ENCODE assay signal across 23 cellular contexts in genomic region chr5:77155179-77155839, GRCh38. TPM values are rescaled to one million over a fixed set of nuclear protein-coding genes. Genes with fewer than 3 reads are reported as not detected.
DNase-seq lines count a peak whose midpoint lies in the region; ATAC-seq and TF ChIP-seq lines count a peak whose summit lies in the region.
"Had no signal": no experiment of that assay in that cellular context is flagged by ENCODE, and none has a peak within 500 bp of the region (broad histone marks: within the 10 kb centered on the region; RNA-seq: fewer than 3 reads in every experiment).

No MANE protein-coding gene starts in this region.

- H3K4me1 Mint-ChIP-seq in activated T-cell treated with anti-CD3 and anti-CD28 coated beads, Interleukin-2, amount 50 U/mL, for 4 hours (ENCODE audit: low read depth): peaks cover 32% of the 10 kb centered on the region
- peaks cover 27% of the 10 kb centered on the region for H3K4me1 Mint-ChIP-seq in activated T-cell treated with anti-CD3 and anti-CD28 coated beads, Interleukin-2, amount 50 U/mL, for 24 hours (ENCODE audit: low read depth)
- H3K4me1 Mint-ChIP-seq in CD8-positive, alpha-beta T cell (ENCODE audit: low read depth): peaks cover 31% of the 10 kb centered on the region
- peaks cover 16% of the 10 kb centered on the region for H3K4me1 Mint-ChIP-seq in activated CD4-positive, alpha-beta T cell treated with anti-CD3 and anti-CD28 coated beads, Interleukin-2, amount 10 ng/mL, durations not matched to agents 24 days and 14 days
- no peaks in the 10 kb centered on the region for H3K4me1 Mint-ChIP-seq in effector memory CD8-positive, alpha-beta T cell (ENCODE audit: low read depth in 2 of 2)
- H3K4me1 Mint-ChIP-seq: nephron progenitor cell had no signal

- H3K27ac Mint-ChIP-seq in activated T-cell treated with anti-CD3 and anti-CD28 coated beads, Interleukin-2, amount 50 U/mL, for 24 hours: no peak overlapping the region
- peak overlapping the region; percentile 87 for H3K27ac Mint-ChIP-seq in CD8-positive, alpha-beta T cell
- no peak overlapping the region for H3K27ac Mint-ChIP-seq in activated CD4-positive, alpha-beta T cell treated with anti-CD3 and anti-CD28 coated beads, Interleukin-2, amount 10 ng/mL, durations not matched to agents 24 days and 14 days
- no peak overlapping the region for H3K27ac Mint-ChIP-seq in effector memory CD8-positive, alpha-beta T cell
- H3K27ac Mint-ChIP-seq: nephron progenitor cell; stimulated activated naive CD8-positive, alpha-beta T cell treated with anti-CD3 and anti-CD28 coated beads, Interleukin-15, Interleukin-2, amounts not matched to agents 100 ng/mL and 50 ng/mL, for 24 hours had no signal

- TF ChIP-seq EP300 in ovary (IDR thresholded peaks at IDR 0.05): no peak

- 89 to 90% (median 90%) methylated on average over 8 of the region's 8 CpGs for WGBS in ovary, 3 donors

- intact Hi-C loops in CD8-positive, alpha-beta T cell (cut with DNase I, micrococcal nuclease): loop anchor here in 1 of 2 experiments (2.0 kb wide), 1 partner anchor 69 kb away; the partner anchor contains the start of gene ZBED3
- intact Hi-C loops in activated CD4-positive, alpha-beta T cell treated with anti-CD3 and anti-CD28 coated beads, Interleukin-2, amount 10 ng/mL, durations not matched to agents 24 days and 14 days (cut with micrococcal nuclease): no loop called here
- intact Hi-C loops in ovary (cut with DNase I): no loop called here

- no peaks in the 10 kb centered on the region for H3K9me3 ChIP-seq in CD8-positive, alpha-beta T cell (ENCODE audit: low read length)
- no peaks in the 10 kb centered on the region for H3K9me3 ChIP-seq in ovary
- H3K9me3 ChIP-seq: psoas muscle, SJCRH30, upper lobe of left lung had no signal

- peak overlapping the region; percentile 19 for H3K27ac ChIP-seq in CD8-positive, alpha-beta T cell (ENCODE audit: low read depth, low read length)
- no peak overlapping the region for H3K27ac ChIP-seq in ovary
- no peak overlapping the region for H3K27ac ChIP-seq in brain microvascular endothelial cell
- H3K27ac ChIP-seq: psoas muscle, SJCRH30, skin epidermis, upper lobe of left lung had no signal

- TF ChIP-seq POLR2A in ovary (IDR thresholded peaks at IDR 0.05): no peak

- H3K27me3 ChIP-seq in CD8-positive, alpha-beta T cell (ENCODE audit: insufficient read depth, low read length): no peaks in the 10 kb centered on the region
- H3K27me3 ChIP-seq in ovary (no peaks in the 10 kb centered on the region), brain microvascular endothelial cell (replicated peaks) (no peaks in the 10 kb centered on the region)
- H3K27me3 ChIP-seq: SJCRH30, upper lobe of left lung had no signal

- in situ Hi-C loops in brain microvascular endothelial cell (cut with HindIII; ENCODE audit: low pct_ligation_motif_present, low sequenced_read_pairs): no loop called here

- no peak overlapping the region for H3K4me3 ChIP-seq in CD8-positive, alpha-beta T cell (ENCODE audit: low read depth, low read length)
- H3K4me3 ChIP-seq in ovary (no peak overlapping the region), brain microvascular endothelial cell (ENCODE audit: low read depth, low read length) (no peak overlapping the region)
- H3K4me3 ChIP-seq: psoas muscle, SJCRH30, skin epidermis, upper lobe of left lung had no signal

- H3K4me3 Mint-ChIP-seq in activated T-cell treated with anti-CD3 and anti-CD28 coated beads, Interleukin-2, amount 50 U/mL, for 4 hours: peak overlapping the region; percentile 24
- H3K4me3 Mint-ChIP-seq in activated T-cell treated with anti-CD3 and anti-CD28 coated beads, Interleukin-2, amount 50 U/mL, for 24 hours: no peak overlapping the region
- H3K4me3 Mint-ChIP-seq in CD8-positive, alpha-beta T cell: peak overlapping the region; percentile 45
- H3K4me3 Mint-ChIP-seq in activated CD4-positive, alpha-beta T cell treated with anti-CD3 and anti-CD28 coated beads, Interleukin-2, amount 10 ng/mL, durations not matched to agents 24 days and 14 days: no peak overlapping the region
- no peak overlapping the region for H3K4me3 Mint-ChIP-seq in effector memory CD8-positive, alpha-beta T cell
- H3K4me3 Mint-ChIP-seq: nephron progenitor cell; stimulated activated naive CD8-positive, alpha-beta T cell treated with anti-CD3 and anti-CD28 coated beads, Interleukin-15, Interleukin-2, amounts not matched to agents 100 ng/mL and 50 ng/mL, for 24 hours had no signal

- H3K36me3 Mint-ChIP-seq in activated T-cell treated with anti-CD3 and anti-CD28 coated beads, Interleukin-2, amount 50 U/mL, for 4 hours (ENCODE audit: insufficient read depth): no peaks in the 10 kb centered on the region
- H3K36me3 Mint-ChIP-seq in activated T-cell treated with anti-CD3 and anti-CD28 coated beads, Interleukin-2, amount 50 U/mL, for 24 hours (ENCODE audit: low read depth): no peaks in the 10 kb centered on the region
- no peaks in the 10 kb centered on the region for H3K36me3 Mint-ChIP-seq in CD8-positive, alpha-beta T cell
- no peaks in the 10 kb centered on the region for H3K36me3 Mint-ChIP-seq in activated CD4-positive, alpha-beta T cell treated with anti-CD3 and anti-CD28 coated beads, Interleukin-2, amount 10 ng/mL, durations not matched to agents 24 days and 14 days (ENCODE audit: low read depth)
- no peaks in the 10 kb centered on the region for H3K36me3 Mint-ChIP-seq in effector memory CD8-positive, alpha-beta T cell (ENCODE audit: insufficient read depth)

- H3K4me1 ChIP-seq in CD8-positive, alpha-beta T cell (ENCODE audit: insufficient read depth, low read length): peaks cover 25% of the 10 kb centered on the region
- no peaks in the 10 kb centered on the region for H3K4me1 ChIP-seq in ovary (ENCODE audit: insufficient read depth)
- H3K4me1 ChIP-seq: SJCRH30, upper lobe of left lung had no signal

- DNase-seq in activated T-cell treated with anti-CD3 and anti-CD28 coated beads, Interleukin-2, amount 50 U/mL, for 4 hours: peak; percentile 8
- no peak for DNase-seq in activated T-cell treated with anti-CD3 and anti-CD28 coated beads, Interleukin-2, amount 50 U/mL, for 24 hours
- DNase-seq in CD8-positive, alpha-beta T cell: peak in 4 of 7 experiments; percentile 3 to 66 (median 28)
- peak; percentile 77 for DNase-seq in activated CD4-positive, alpha-beta T cell treated with anti-CD3 and anti-CD28 coated beads, Interleukin-2, amount 10 ng/mL, durations not matched to agents 24 days and 14 days
- DNase-seq in effector memory CD8-positive, alpha-beta T cell: no peak
- DNase-seq in ovary (no peak), brain microvascular endothelial cell (no peak)
- DNase-seq: cortex of kidney, DMS79 treated with DMSO at 0.1 percent for 48 hours, foreskin fibroblast, hypothalamus, Kasumi-1, mammary epithelial cell, NCI-H1417, nephron progenitor cell, PC-3, psoas muscle, upper lobe of left lung had no signal

- H3K9me3 Mint-ChIP-seq in activated T-cell treated with anti-CD3 and anti-CD28 coated beads, Interleukin-2, amount 50 U/mL, for 4 hours: no peaks in the 10 kb centered on the region
- no peaks in the 10 kb centered on the region for H3K9me3 Mint-ChIP-seq in activated T-cell treated with anti-CD3 and anti-CD28 coated beads, Interleukin-2, amount 50 U/mL, for 24 hours
- H3K9me3 Mint-ChIP-seq in CD8-positive, alpha-beta T cell: no peaks in the 10 kb centered on the region
- H3K9me3 Mint-ChIP-seq in activated CD4-positive, alpha-beta T cell treated with anti-CD3 and anti-CD28 coated beads, Interleukin-2, amount 10 ng/mL, durations not matched to agents 24 days and 14 days: no peaks in the 10 kb centered on the region
- H3K9me3 Mint-ChIP-seq in effector memory CD8-positive, alpha-beta T cell: no peaks in the 10 kb centered on the region
- H3K9me3 Mint-ChIP-seq: nephron progenitor cell; stimulated activated naive CD8-positive, alpha-beta T cell treated with anti-CD3 and anti-CD28 coated beads, Interleukin-15, Interleukin-2, amounts not matched to agents 100 ng/mL and 50 ng/mL, for 24 hours had no signal

- CTCF ChIA-PET in CD8-positive, alpha-beta T cell (lab: Charles Lee): interaction anchor here (0.8 to 1.2 kb wide), 2 partner anchors 10 to 84 kb away, joined by 3 to 4 read pairs; no protein-coding TSS in a partner anchor

- TF ChIP-seq CTCF in CD8-positive, alpha-beta T cell (IDR thresholded peaks at IDR 0.05): no peak
- TF ChIP-seq CTCF in ovary (IDR thresholded peaks at IDR 0.05) (no peak), brain microvascular endothelial cell (IDR thresholded peaks at IDR 0.05; ENCODE audit: low read depth, low read length, missing control alignments) (no peak)

- POLR2A ChIA-PET in CD8-positive, alpha-beta T cell (lab: Charles Lee): no interaction called here

- no peaks in the 10 kb centered on the region for H3K27me3 Mint-ChIP-seq in activated T-cell treated with anti-CD3 and anti-CD28 coated beads, Interleukin-2, amount 50 U/mL, for 4 hours (ENCODE audit: low read depth)
- peaks cover 3% of the 10 kb centered on the region for H3K27me3 Mint-ChIP-seq in activated T-cell treated with anti-CD3 and anti-CD28 coated beads, Interleukin-2, amount 50 U/mL, for 24 hours
- peaks cover 4% of the 10 kb centered on the region for H3K27me3 Mint-ChIP-seq in CD8-positive, alpha-beta T cell (ENCODE audit: low read depth)
- H3K27me3 Mint-ChIP-seq in activated CD4-positive, alpha-beta T cell treated with anti-CD3 and anti-CD28 coated beads, Interleukin-2, amount 10 ng/mL, durations not matched to agents 24 days and 14 days: peaks cover 17% of the 10 kb centered on the region
- H3K27me3 Mint-ChIP-seq in effector memory CD8-positive, alpha-beta T cell: peaks cover 33 to 40% of the 10 kb centered on the region in 2 donors
- H3K27me3 Mint-ChIP-seq: stimulated activated naive CD8-positive, alpha-beta T cell treated with anti-CD3 and anti-CD28 coated beads, Interleukin-15, Interleukin-2, amounts not matched to agents 100 ng/mL and 50 ng/mL, for 24 hours had no signal

- H3K36me3 ChIP-seq in CD8-positive, alpha-beta T cell (ENCODE audit: insufficient read depth, low read length): no peaks in the 10 kb centered on the region
- H3K36me3 ChIP-seq in ovary: no peaks in the 10 kb centered on the region
- H3K36me3 ChIP-seq in brain microvascular endothelial cell (replicated peaks): no peaks in the 10 kb centered on the region
- H3K36me3 ChIP-seq: SJCRH30, upper lobe of left lung had no signal

- ATAC-seq in activated T-cell treated with anti-CD3 and anti-CD28 coated beads, Interleukin-2, amount 50 U/mL, for 4 hours: peak; percentile 83 to 87
- ATAC-seq in CD8-positive, alpha-beta T cell: peak; percentile 91
- peak; percentile 52 for ATAC-seq in effector memory CD8-positive, alpha-beta T cell (replicated peaks)
- ATAC-seq in GM18519 (IDR thresholded peaks at IDR 0.05; ENCODE audit: low FRiP score, unreplicated experiment): no peak
- ATAC-seq: PC-3, psoas muscle had no signal

RNA-seq across cellular contexts. Expression of gene PDE8B, which starts 55.2 kb away (rescaled TPM):
- not detected for total RNA-seq in activated T-cell treated with anti-CD3 and anti-CD28 coated beads, Interleukin-2, amount 50 U/mL, for 4 hours
- total RNA-seq in CD8-positive, alpha-beta T cell: not detected
- 0.17 and 0.19 TPM in 2 replicates for total RNA-seq in activated CD4-positive, alpha-beta T cell treated with anti-CD3 and anti-CD28 coated beads, Interleukin-2, amount 10 ng/mL, durations not matched to agents 24 days and 14 days
- 10 to 100 TPM in 3 of 7 donors, 1 to 10 TPM in 3, under 1 TPM in 1; 0.95 to 26.7 (median 6.4) TPM for total RNA-seq in ovary
- polyA plus RNA-seq in ovary: 10 to 100 TPM in 1 of 2 donors, under 1 TPM in 1; 0.73 to 10.6 TPM
- total RNA-seq: mammary epithelial cell, PC-3 had no signal
- polyA plus RNA-seq: keratinocyte, mammary epithelial cell had no signal

Comparison
In these comparisons a context has a peak if more than half of its experiments do, and no peak if none do; other contexts are left out.
1. DNase-seq: peak in activated T-cell treated with anti-CD3 and anti-CD28 coated beads, Interleukin-2, amount 50 U/mL, for 4 hours (single experiment), CD8-positive, alpha-beta T cell (4 of 7) and activated CD4-positive, alpha-beta T cell treated with anti-CD3 and anti-CD28 coated beads, Interleukin-2, amount 10 ng/mL, durations not matched to agents 24 days and 14 days (single experiment); none in activated T-cell treated with anti-CD3 and anti-CD28 coated beads, Interleukin-2, amount 50 U/mL, for 24 hours (single experiment), effector memory CD8-positive, alpha-beta T cell (0 of 3), ovary (0 of 5) and brain microvascular endothelial cell (single experiment).
2. H3K4me3 Mint-ChIP-seq: peak in activated T-cell treated with anti-CD3 and anti-CD28 coated beads, Interleukin-2, amount 50 U/mL, for 4 hours (single experiment) and CD8-positive, alpha-beta T cell (single experiment); none in activated T-cell treated with anti-CD3 and anti-CD28 coated beads, Interleukin-2, amount 50 U/mL, for 24 hours (single experiment), activated CD4-positive, alpha-beta T cell treated with anti-CD3 and anti-CD28 coated beads, Interleukin-2, amount 10 ng/mL, durations not matched to agents 24 days and 14 days (single experiment) and effector memory CD8-positive, alpha-beta T cell (0 of 2).